Comparison of ENCODE assay signal across 19 cellular contexts in the genomic region with DNA sequence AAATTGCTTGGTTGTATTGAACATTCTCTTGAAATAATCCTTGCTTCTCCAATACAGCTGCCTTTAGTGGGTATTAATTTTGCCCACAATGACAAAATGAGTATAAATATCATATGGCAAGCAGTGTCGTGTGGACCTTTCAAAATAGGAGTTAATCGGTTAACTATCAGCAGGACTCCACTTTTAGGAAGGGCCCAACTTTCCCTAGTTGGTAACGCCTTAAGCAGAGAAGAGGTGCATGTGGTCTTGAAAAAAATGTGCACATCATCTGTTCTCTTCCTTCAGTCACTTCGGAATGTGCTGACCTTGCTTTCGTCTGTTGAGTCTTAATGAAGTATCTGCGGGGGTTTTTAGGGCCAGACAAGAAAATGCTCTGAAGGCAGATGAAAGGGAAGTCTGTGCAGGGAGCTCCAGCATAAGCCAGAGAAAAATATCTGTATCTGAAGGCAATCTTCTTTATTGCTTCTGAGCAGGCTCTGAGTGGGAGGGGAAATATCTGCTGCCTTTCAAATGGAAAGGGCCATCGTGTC.
DNase-seq lines count a peak whose midpoint lies in the region; ATAC-seq, FAIRE-seq and TF ChIP-seq lines count a peak whose summit lies in the region.
"Had no signal": no experiment of that assay in that cellular context is flagged by ENCODE, and none has a peak within 500 bp of the region (broad histone marks: within the 10 kb centered on the region; RNA-seq: fewer than 3 reads in every experiment).

No MANE protein-coding gene starts in this region.

- H3K4me3 ChIP-seq in cardiac muscle cell (no peak overlapping the region), right atrium auricular region (no peak overlapping the region), mesodermal cell (ENCODE audit: extremely low read depth, insufficient read depth, low read length, poor library complexity, severe bottlenecking) (no peak overlapping the region), body of pancreas (no peak overlapping the region)
- H3K4me3 ChIP-seq: spleen had no signal

- no peak for FAIRE-seq in GM12891 (lab: Jason Lieb, UNC)
- FAIRE-seq: frontal cortex had no signal

- no peaks in the 10 kb centered on the region for H3K27me3 ChIP-seq in cardiac muscle cell
- H3K27me3 ChIP-seq in right atrium auricular region: no peaks in the 10 kb centered on the region
- no peaks in the 10 kb centered on the region for H3K27me3 ChIP-seq in body of pancreas
- H3K27me3 ChIP-seq: spleen had no signal

- H3K4me1 ChIP-seq in cardiac muscle cell (ENCODE audit: low read depth) (no peaks in the 10 kb centered on the region), right atrium auricular region (no peaks in the 10 kb centered on the region), mesodermal cell (ENCODE audit: control insufficient read depth, insufficient read depth, low read length, poor library complexity, severe bottlenecking) (peaks cover 8% of the 10 kb centered on the region), body of pancreas (no peaks in the 10 kb centered on the region)
- H3K4me1 ChIP-seq: spleen had no signal

- H3K9me3 ChIP-seq in cardiac muscle cell (ENCODE audit: low read depth) (no peaks in the 10 kb centered on the region), right atrium auricular region (no peaks in the 10 kb centered on the region), mesodermal cell (ENCODE audit: control insufficient read depth, low read length) (peaks cover 4% of the 10 kb centered on the region), body of pancreas (no peaks in the 10 kb centered on the region)

- H3K36me3 ChIP-seq in cardiac muscle cell (no peaks in the 10 kb centered on the region), right atrium auricular region (no peaks in the 10 kb centered on the region), mesodermal cell (ENCODE audit: control insufficient read depth, insufficient read depth, low read length) (no peaks in the 10 kb centered on the region), body of pancreas (replicated peaks in 1 of 2; ENCODE audit: insufficient read depth in 1 of 2, low read depth in 2 of 2) (no peaks in the 10 kb centered on the region)
- H3K36me3 ChIP-seq: spleen had no signal

- intact Hi-C loops in body of pancreas (cut with DNase I): no loop called here

- TF ChIP-seq POLR2A in body of pancreas (IDR thresholded peaks at IDR 0.05) (no peak), GM12891 (IDR thresholded peaks at IDR 0.05; ENCODE audit: low read depth, low read length) (no peak)

- ATAC-seq in body of pancreas: no peak
- no peak for ATAC-seq in HG02970 (IDR thresholded peaks at IDR 0.05; ENCODE audit: low FRiP score, unreplicated experiment)

- H3K27ac ChIP-seq in cardiac muscle cell: peak overlapping the region; percentile 50
- H3K27ac ChIP-seq in right atrium auricular region: no peak overlapping the region
- peak overlapping the region; percentile 45 for H3K27ac ChIP-seq in mesodermal cell (ENCODE audit: low read depth, low read length, severe bottlenecking)
- H3K27ac ChIP-seq in body of pancreas: no peak overlapping the region

- 81 to 93% methylated on average over 4 of the region's 7 CpGs for WGBS in mesodermal cell (ENCODE audit: insufficient coverage in 2 of 2), 2 experiments
- WGBS in body of pancreas, 2 donors: 66 to 90% methylated on average over 7 of the region's 7 CpGs

- TF ChIP-seq CTCF in cardiac muscle cell (IDR thresholded peaks at IDR 0.05; ENCODE audit: low read depth, low read length) (no peak), right atrium auricular region (IDR thresholded peaks at IDR 0.05) (no peak), body of pancreas (IDR thresholded peaks at IDR 0.05) (no peak)

- no peak for DNase-seq in cardiac muscle cell (ENCODE audit: low read depth in 1 of 2, low spot score in 1 of 2)
- no peak for DNase-seq in right atrium auricular region (ENCODE audit: low spot score)
- DNase-seq in brain pericyte (ENCODE audit: low read depth, low spot score): peak; percentile 25
- no peak for DNase-seq in body of pancreas
- no peak for DNase-seq in GM12891 (ENCODE audit: insufficient read length, low spot score)
- DNase-seq in activated CD4-positive, alpha-beta T cell treated with anti-CD3 and anti-CD28 coated beads, Interleukin-2, amount 50 U/mL, for 48 hours: no peak
- DNase-seq: 8988T; activated CD4-positive, alpha-beta T cell treated with anti-CD3 and anti-CD28 coated beads for 48 hours; activated gamma-delta T cell treated with Interleukin-2 at 50 U/mL for 16 hours; anterior cingulate cortex; C1 segment of cervical spinal cord; cortex of kidney; DMS153; GOT3; NCI-H2029 treated with DMSO at 0.1 percent for 48 hours; spleen had no signal

TF ChIP-seq in GM12891, 5 proteins besides CTCF, POLR2A, EP300 and RAD21:
- TF ChIP-seq TAF1 (IDR thresholded peaks at IDR 0.05; ENCODE audit: low read depth, low read length) (no peak), PAX5 (IDR thresholded peaks at IDR 0.05; ENCODE audit: insufficient read depth, low read length, severe bottlenecking) (no peak), POLR2AphosphoS5 (IDR thresholded peaks at IDR 0.05; ENCODE audit: low read depth, low read length) (no peak), POU2F2 (IDR thresholded peaks at IDR 0.05; ENCODE audit: low read depth, low read length) (no peak), SPI1 (IDR thresholded peaks at IDR 0.05; ENCODE audit: low read depth, low read length) (no peak)
TF ChIP-seq in GM12891: peak in this region for 0.

Comparison
In these comparisons a context has a peak if more than half of its experiments do, and no peak if none do; other contexts are left out.
1. H3K27ac ChIP-seq: peak in cardiac muscle cell (single experiment) and mesodermal cell (single experiment); none in right atrium auricular region (0 of 2) and body of pancreas (0 of 4).